ENCODE assay signal across 30 cellular contexts in genomic region chrX:809081-809480, GRCh38.
"Had no signal": no experiment of that assay in that cellular context is flagged by ENCODE, and none has a peak within 500 bp of the region (broad histone marks: within the 10 kb centered on the region; RNA-seq: fewer than 3 reads in every experiment).

No MANE protein-coding gene starts in this region.

- H3K36me3 Mint-ChIP-seq: natural killer cell treated with Interleukin-12 subunit alpha and Interleukin-12 subunit beta and Interleukin-15 and Interleukin-18, amount 100 ng/mL, for 72 hours; stimulated activated memory B cell treated with anti-CD40 and anti-IgM and Interleukin-4, amounts not matched to agents 10 μg/mL and 1 μg/mL and 100 μg/mL, for 72 hours; type B pancreatic cell had no signal

- H3K36me3 ChIP-seq: neutrophil, pancreas, right lobe of liver, sigmoid colon, suprapubic skin, tibial artery, transverse colon, upper lobe of right lung, uterus had no signal

- H3K9me3 ChIP-seq: neutrophil, pancreas, psoas muscle, right lobe of liver, testis, transverse colon, upper lobe of right lung, uterus had no signal

- H3K27me3 ChIP-seq: pancreas, right lobe of liver, suprapubic skin, testis, tibial artery, transverse colon, upper lobe of right lung, uterus had no signal

- H3K27ac ChIP-seq: neutrophil, pancreas, psoas muscle, right lobe of liver, sigmoid colon, suprapubic skin, testis, tibial artery, transverse colon, upper lobe of right lung, uterus had no signal

- H3K9me3 Mint-ChIP-seq: natural killer cell treated with Interleukin-12 subunit alpha and Interleukin-12 subunit beta and Interleukin-15 and Interleukin-18, amount 100 ng/mL, for 72 hours; neural crest cell; stimulated activated naive CD8-positive, alpha-beta T cell treated with anti-CD3 and anti-CD28 coated beads, Interleukin-15, amount 100 ng/mL, for 72 hours had no signal

- DNase-seq: nephron progenitor cell; nucleus accumbens; pancreas; psoas muscle; right cardiac atrium; right lobe of liver; sigmoid colon; small intestine; stimulated activated CD4-positive, alpha-beta T cell treated with anti-CD3 and anti-CD28 coated beads, Interleukin-15, amount 100 ng/mL, for 24 hours; stimulated activated CD4-positive, alpha-beta T cell treated with anti-CD3 and anti-CD28 coated beads, Interleukin-2, amount 100 ng/mL, for 24 hours; stimulated activated CD4-positive, alpha-beta T cell treated with anti-CD3 and anti-CD28 coated beads, Interleukin-4, amount 100 ng/mL, for 1 hour; stimulated activated CD4-positive, alpha-beta T cell treated with anti-CD3 and anti-CD28 coated beads, Interleukin-4, amount 100 ng/mL, for 4 hours; stimulated activated CD8-positive, alpha-beta memory T cell treated with anti-CD3 and anti-CD28 coated beads, Interleukin-4, amount 100 ng/mL, for 48 hours; stimulated activated naive CD4-positive, alpha-beta T cell; stimulated activated naive CD8-positive, alpha-beta T cell treated with anti-CD3 and anti-CD28 coated beads, Interleukin-15, amount 100 ng/mL, for 72 hours; stimulated activated naive CD8-positive, alpha-beta T cell treated with anti-CD3 and anti-CD28 coated beads, Interleukin-15, Interleukin-2, amounts not matched to agents 100 U/mL and 50 U/mL, for 24 hours; substantia nigra; testis; tibial artery; transverse colon; upper lobe of right lung; uterus had no signal

- H3K4me1 Mint-ChIP-seq: neural crest cell; stimulated activated memory B cell treated with anti-CD40 and anti-IgM and Interleukin-4, amounts not matched to agents 10 μg/mL and 1 μg/mL and 100 μg/mL, for 72 hours; stimulated activated naive CD8-positive, alpha-beta T cell treated with anti-CD3 and anti-CD28 coated beads, Interleukin-15, amount 100 ng/mL, for 72 hours had no signal

- H3K27ac Mint-ChIP-seq: naive thymus-derived CD8-positive, alpha-beta T cell; natural killer cell treated with Interleukin-12 subunit alpha and Interleukin-12 subunit beta and Interleukin-15 and Interleukin-18, amount 100 ng/mL, for 72 hours; nephron progenitor cell; progenitor cell of endocrine pancreas; stimulated activated memory B cell treated with anti-CD40 and anti-IgM and Interleukin-4, amounts not matched to agents 10 μg/mL and 1 μg/mL and 100 μg/mL, for 72 hours; stimulated activated naive CD8-positive, alpha-beta T cell treated with anti-CD3 and anti-CD28 coated beads, Interleukin-15, amount 100 ng/mL, for 72 hours; type B pancreatic cell had no signal

- H3K4me3 ChIP-seq: pancreas, psoas muscle, right lobe of liver, sigmoid colon, suprapubic skin, testis, tibial artery, transverse colon, upper lobe of right lung, uterus had no signal

- H3K4me1 ChIP-seq: pancreas, psoas muscle, right lobe of liver, sigmoid colon, suprapubic skin, testis, tibial artery, transverse colon, upper lobe of right lung, uterus had no signal

- H3K4me3 Mint-ChIP-seq: naive thymus-derived CD8-positive, alpha-beta T cell; natural killer cell treated with Interleukin-12 subunit alpha and Interleukin-12 subunit beta and Interleukin-15 and Interleukin-18, amount 100 ng/mL, for 72 hours; nephron progenitor cell; neural crest cell; stimulated activated memory B cell treated with anti-CD40 and anti-IgM and Interleukin-4, amounts not matched to agents 10 μg/mL and 1 μg/mL and 100 μg/mL, for 72 hours; stimulated activated naive CD8-positive, alpha-beta T cell treated with anti-CD3 and anti-CD28 coated beads, Interleukin-15, amount 100 ng/mL, for 72 hours; type B pancreatic cell had no signal
